In the genomic region with DNA sequence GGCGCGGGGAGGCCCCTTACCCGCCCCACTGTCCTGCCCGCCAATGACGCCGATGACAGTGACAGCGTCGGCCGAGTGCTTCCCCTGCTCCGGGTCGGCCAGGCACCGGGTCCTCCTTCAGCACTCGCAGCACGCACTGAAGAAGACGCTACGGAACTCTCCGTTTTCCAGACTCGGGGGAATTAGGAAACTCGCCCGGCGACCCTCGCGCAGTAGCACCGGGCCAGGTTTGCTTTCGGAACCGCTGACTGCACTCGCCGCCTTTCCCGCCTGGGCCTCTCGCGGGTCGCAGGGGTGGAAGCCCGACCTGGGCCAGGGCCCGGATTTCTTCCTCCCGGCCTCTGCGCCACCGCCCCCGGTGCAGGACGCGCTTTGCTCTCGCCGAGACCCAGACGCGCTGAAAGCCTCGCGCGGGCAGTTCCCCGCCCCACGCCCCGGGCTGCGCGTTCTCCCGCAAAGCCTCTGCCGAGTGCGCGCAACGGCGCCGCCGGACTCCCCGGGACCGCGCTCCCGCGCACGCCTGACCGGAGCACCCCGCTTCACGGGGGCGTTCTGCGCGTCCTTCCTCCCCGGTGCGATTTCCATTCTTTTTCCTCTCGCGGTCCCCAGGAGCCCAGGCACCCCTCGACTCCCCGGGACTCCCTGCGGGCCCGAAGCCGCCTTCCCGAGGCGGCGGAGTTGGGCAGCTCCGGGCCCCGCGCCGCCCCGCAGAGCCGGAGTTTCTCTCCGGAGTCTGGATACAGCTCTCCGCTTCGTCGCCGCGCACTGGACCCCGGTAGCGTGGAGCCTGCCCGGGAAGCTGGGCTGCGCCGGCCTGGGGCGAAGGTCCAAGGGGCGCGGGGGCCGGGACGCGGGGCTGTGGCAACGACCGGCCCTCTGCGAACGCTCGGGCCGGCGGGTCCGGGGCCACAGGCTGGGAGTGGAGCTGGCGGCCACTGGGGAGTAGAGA, we compare ENCODE assay signal across 8 cellular contexts. TPM values are rescaled to one million over a fixed set of nuclear protein-coding genes. Genes with fewer than 3 reads are reported as not detected.
DNase-seq lines count a peak whose midpoint lies in the region; ATAC-seq, FAIRE-seq and TF ChIP-seq lines count a peak whose summit lies in the region.
"Not testable (repeated sequence)": the region's sequence is repeated elsewhere in the genome, so short reads cannot be mapped to it uniquely, and the experiment has no call there.

No MANE protein-coding gene starts in this region.

- H3K4me1 ChIP-seq in pancreas = not testable (repeated sequence)
- peaks cover 0 to 24% (median 21%) of the 10 kb centered on the region in 4 donors for H3K4me1 ChIP-seq in upper lobe of left lung

- H3K27ac ChIP-seq in pancreas, upper lobe of left lung: not testable (repeated sequence)

- H3K27ac Mint-ChIP-seq in activated T-cell treated with anti-CD3 and anti-CD28 coated beads, Interleukin-2, amount 50 U/mL, for 24 hours = peak overlapping the region; percentile 63

- H3K27me3 ChIP-seq in MG63 (peaks cover 35% of the 10 kb centered on the region), upper lobe of left lung (peaks cover 0 to 30% (median 9%) of the 10 kb centered on the region in 4 donors)
- H3K27me3 ChIP-seq in pancreas = not testable (repeated sequence)

- H3K9me3 ChIP-seq in MG63, pancreas, upper lobe of left lung: not testable (repeated sequence)

- H3K4me3 ChIP-seq in GM12875 (ENCODE audit: low read depth, low read length) (peak overlapping the region; percentile 40), MG63 (peak overlapping the region; percentile 35), pancreas (peak overlapping the region in 3 of 4 donors; percentile 7 to 46 (median 36)), upper lobe of left lung (peak overlapping the region in 3 of 4 donors; percentile 8 to 53 (median 51))

- ATAC-seq in pancreas (peak; percentile 48 to 75 (median 64)), upper lobe of left lung (ENCODE audit: low FRiP score in 2 of 2) (peak in 1 of 2 donors; percentile 86)

- H3K9me3 Mint-ChIP-seq in activated T-cell treated with anti-CD3 and anti-CD28 coated beads, Interleukin-2, amount 50 U/mL, for 24 hours = not testable (repeated sequence)

- H3K36me3 ChIP-seq in MG63, pancreas, upper lobe of left lung: not testable (repeated sequence)

- not testable (repeated sequence) for H3K36me3 Mint-ChIP-seq in activated T-cell treated with anti-CD3 and anti-CD28 coated beads, Interleukin-2, amount 50 U/mL, for 24 hours (ENCODE audit: low read depth)

- H3K4me3 Mint-ChIP-seq in activated T-cell treated with anti-CD3 and anti-CD28 coated beads, Interleukin-2, amount 50 U/mL, for 24 hours = peak overlapping the region; percentile 75

- TF ChIP-seq POLR2A in upper lobe of left lung (IDR thresholded peaks at IDR 0.05) = not testable (repeated sequence)

- peaks cover 49% of the 10 kb centered on the region for H3K27me3 Mint-ChIP-seq in activated T-cell treated with anti-CD3 and anti-CD28 coated beads, Interleukin-2, amount 50 U/mL, for 24 hours

- DNase-seq in HEK293T (ENCODE audit: extremely low spot score) (peak; percentile 5), MG63 (peak; percentile 26), ecto neural progenitor cell (ENCODE audit: low spot score) (peak; percentile 55), iPS-NIHi7 (ENCODE audit: extremely low spot score) (peak; percentile 30), pancreas (peak in 2 of 6 donors; percentile 55 to 59), upper lobe of left lung (peak in 1 of 2 donors; percentile 88)
- DNase-seq in activated T-cell treated with anti-CD3 and anti-CD28 coated beads, Interleukin-2, amount 50 U/mL, for 24 hours = peak; percentile 67

- H3K4me1 Mint-ChIP-seq in activated T-cell treated with anti-CD3 and anti-CD28 coated beads, Interleukin-2, amount 50 U/mL, for 24 hours (ENCODE audit: low read depth) = peaks cover 25% of the 10 kb centered on the region

- TF ChIP-seq EP300 in upper lobe of left lung (IDR thresholded peaks at IDR 0.05) = not testable (repeated sequence)

- not testable (repeated sequence) for TF ChIP-seq CTCF in GM12875 (IDR thresholded peaks at IDR 0.05; ENCODE audit: borderline replicate concordance, insufficient read depth, low read depth, low read length); pancreas (IDR thresholded peaks at IDR 0.05); upper lobe of left lung (IDR thresholded peaks at IDR 0.05)

- FAIRE-seq in pancreas (lab: Jason Lieb, UNC) = not testable (repeated sequence)

- POLR2A ChIA-PET in HEK293T (lab: Yijun Ruan, JAX) = not testable (repeated sequence)

- intact Hi-C loops in pancreas (cut with DNase I) = not testable (repeated sequence)

- WGBS in pancreas, 2 donors = 1% methylated on average over 60 to 116 of the region's 116 CpGs
- no CpG with 5 or more reads among the region's 116 CpGs for WGBS in upper lobe of left lung, 2 donors

- CTCF ChIA-PET in HEK293T (lab: Yijun Ruan, JAX) = not testable (repeated sequence)

TF ChIP-seq in HEK293T, 16 proteins besides CTCF, POLR2A, EP300 and RAD21:
- TF ChIP-seq L3MBTL2 (conservative IDR thresholded peaks at IDR 0.05) = 0 out of 2 replicates have a peak, but pooled peaks have one; percentile 17

RNA-seq across cellular contexts. Expression of a gene that starts 4.9 kb away (rescaled TPM):
- not detected in 2 replicates for total RNA-seq in MG63 (2014; rRNA removed; shearing (Covaris generic); ENCODE audit: low replicate concordance)
- total RNA-seq in pancreas (under 1 TPM in 3 of 6 donors, not detected in 3; 0.08 to 0.19 (median 0.15) TPM), upper lobe of left lung (1 to 10 TPM in 2 of 6 donors, under 1 TPM in 4; 0.22 to 1.6 (median 0.70) TPM)
- under 1 TPM; 0.19 to 0.57 TPM for polyA plus RNA-seq in pancreas
